Comparison of ENCODE assay signal across 1 cellular context in genomic region chr19:18557474-18558201, GRCh38.
TF ChIP-seq lines count a peak whose summit lies in the region.

Gene KXD1 (plus strand): TSS chr19:18557870. CDS start chr19:18562057, 4,187 bp downstream.

TF ChIP-seq in GM12878, 131 proteins besides CTCF, POLR2A, EP300 and RAD21 (continued from another document and continues in another):
- TF ChIP-seq BACH1 (IDR thresholded peaks at IDR 0.05; ENCODE audit: borderline replicate concordance), result peak; percentile 99
- TF ChIP-seq HDAC2 (IDR thresholded peaks at IDR 0.05), result no peak
- no peak for TF ChIP-seq KDM1A (IDR thresholded peaks at IDR 0.05; ENCODE audit: borderline replicate concordance)
- no peak for TF ChIP-seq FOXM1 (IDR thresholded peaks at IDR 0.05; ENCODE audit: low read depth, low read length)
- no peak for TF ChIP-seq SREBF2 (IDR thresholded peaks at IDR 0.05; ENCODE audit: low read length)
- no peak for TF ChIP-seq CEBPB (IDR thresholded peaks at IDR 0.05; ENCODE audit: borderline replicate concordance in 1 of 2, low read depth in 2 of 2, low read length in 2 of 2)
- no peak for TF ChIP-seq SP1 (IDR thresholded peaks at IDR 0.05; ENCODE audit: low read depth, low read length)
- no peak for TF ChIP-seq MYB (IDR thresholded peaks at IDR 0.05; ENCODE audit: borderline replicate concordance, low read depth, low read length)
- TF ChIP-seq ZNF207 (IDR thresholded peaks at IDR 0.05; ENCODE audit: borderline replicate concordance), result no peak
- TF ChIP-seq ATF7 (IDR thresholded peaks at IDR 0.05; ENCODE audit: low read depth), result no peak; the same call in 1 of the 2 replicates
- TF ChIP-seq USF1 (IDR thresholded peaks at IDR 0.05; ENCODE audit: borderline replicate concordance, extremely low read length, insufficient read depth, low read depth, low read length), result peak; percentile 30
- TF ChIP-seq ZNF217 (IDR thresholded peaks at IDR 0.05), result peak; percentile 98
- no peak for TF ChIP-seq MEF2A (IDR thresholded peaks at IDR 0.05; ENCODE audit: insufficient read depth, low read depth, low read length)
- TF ChIP-seq JUND (IDR thresholded peaks at IDR 0.05; ENCODE audit: low read depth, low read length), result no peak
- no peak for TF ChIP-seq ZBTB4 (CRISPR knock-in tag; IDR thresholded peaks at IDR 0.05)
- TF ChIP-seq NFYA (IDR thresholded peaks at IDR 0.05; ENCODE audit: borderline replicate concordance, low read depth, low read length), result no peak
- TF ChIP-seq MLLT1 (IDR thresholded peaks at IDR 0.05), result peak; percentile 68
- peak; percentile 84 for TF ChIP-seq NBN (IDR thresholded peaks at IDR 0.05)
- TF ChIP-seq RFX5 (IDR thresholded peaks at IDR 0.05; ENCODE audit: low read depth, low read length), result peak; percentile 50; the same call in 1 of the 2 replicates
- TF ChIP-seq FOXK2 (IDR thresholded peaks at IDR 0.05), result no peak
- TF ChIP-seq SMC3 (IDR thresholded peaks at IDR 0.05; ENCODE audit: borderline replicate concordance, low read length), result no peak
- TF ChIP-seq PML (IDR thresholded peaks at IDR 0.05; ENCODE audit: low read length), result peak; percentile 86
- no peak for TF ChIP-seq KAT2A (conservative IDR thresholded peaks at IDR 0.05; ENCODE audit: control insufficient read depth, low read depth, low read length)
- no peak for TF ChIP-seq CEBPZ (IDR thresholded peaks at IDR 0.05; ENCODE audit: low read depth, low read length)
- peak; percentile 65 for TF ChIP-seq NRF1 (conservative IDR thresholded peaks at IDR 0.05; ENCODE audit: low read depth, low read length)
- no peak for TF ChIP-seq RBBP5 (conservative IDR thresholded peaks at IDR 0.05)
- no peak for TF ChIP-seq CUX1 (IDR thresholded peaks at IDR 0.05; ENCODE audit: insufficient replicate concordance, low read depth, low read length)
- TF ChIP-seq CBFB (IDR thresholded peaks at IDR 0.05; ENCODE audit: low read depth), result peak; percentile 54; the same call in 1 of the 2 replicates
- TF ChIP-seq ZBTB11 (CRISPR knock-in tag; IDR thresholded peaks at IDR 0.05), result no peak
- TF ChIP-seq USF2 (IDR thresholded peaks at IDR 0.05; ENCODE audit: borderline replicate concordance, low read depth, low read length), result no peak
- peak; percentile 26 to 30; a peak in 2 of 4 replicates for TF ChIP-seq IKZF2 (IDR thresholded peaks at IDR 0.05)
- TF ChIP-seq RAD51 (IDR thresholded peaks at IDR 0.05), result no peak
- peak; percentile 82 for TF ChIP-seq SMAD1 (IDR thresholded peaks at IDR 0.05; ENCODE audit: low read depth, partially characterized antibody)
- no peak for TF ChIP-seq NFXL1 (IDR thresholded peaks at IDR 0.05; ENCODE audit: borderline replicate concordance)
- peak; percentile 96; the same call in 1 of the 2 replicates for TF ChIP-seq RCOR1 (conservative IDR thresholded peaks at IDR 0.05; ENCODE audit: low read depth, low read length)
- no peak for TF ChIP-seq ZBTB33 (IDR thresholded peaks at IDR 0.05)
- no peak for TF ChIP-seq ZNF384 (IDR thresholded peaks at IDR 0.05; ENCODE audit: borderline replicate concordance, low read depth, low read length)
- peak; percentile 55 to 94; a peak in 2 of 3 replicates for TF ChIP-seq EGR1 (IDR thresholded peaks at IDR 0.05; ENCODE audit: borderline replicate concordance in 1 of 2, low read depth in 2 of 2, low read length in 2 of 2)
- TF ChIP-seq MTA2 (IDR thresholded peaks at IDR 0.05; ENCODE audit: low read depth), result no peak
- peak; percentile 100 for TF ChIP-seq SMARCA5 (IDR thresholded peaks at IDR 0.05)
- no peak for TF ChIP-seq CHD1 (IDR thresholded peaks at IDR 0.05; ENCODE audit: low read depth, low read length)
